In the genomic region with DNA sequence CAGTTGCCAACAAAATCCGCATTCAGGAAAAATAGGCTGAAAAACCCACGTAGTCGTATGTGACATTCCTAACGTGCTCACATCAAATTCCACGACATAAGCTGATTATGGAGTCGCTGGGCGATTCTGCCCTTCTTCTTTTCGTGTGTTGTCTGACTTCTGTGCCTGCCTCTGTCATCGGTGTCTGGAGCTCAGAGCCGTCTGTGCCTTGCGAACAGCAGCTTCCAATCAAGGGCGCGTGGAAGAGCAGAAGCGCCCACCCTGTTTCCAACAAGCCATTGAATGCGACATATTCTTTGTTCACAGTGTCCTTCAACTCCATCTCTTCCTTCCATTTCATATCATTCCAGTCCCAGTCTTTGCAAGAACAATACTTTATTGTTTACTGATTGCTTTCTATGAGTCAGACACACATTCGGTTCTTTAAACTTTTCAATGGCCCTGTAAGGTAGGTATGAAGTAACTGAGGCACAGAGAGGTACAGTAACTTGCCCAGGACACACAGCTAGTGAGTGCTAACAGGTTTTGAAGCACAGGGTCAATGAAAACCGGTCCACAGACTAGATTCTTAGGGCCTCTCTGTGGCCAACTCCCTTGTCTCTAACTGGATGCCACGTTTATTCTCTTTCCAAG, we compare ENCODE assay signal across 15 cellular contexts. TPM values are rescaled to one million over a fixed set of nuclear protein-coding genes. Genes with fewer than 3 reads are reported as not detected.
A peak's percentile ranks its signal among the peaks of the same experiment; 100 is the strongest.
DNase-seq lines count a peak whose midpoint lies in the region; ATAC-seq and TF ChIP-seq lines count a peak whose summit lies in the region.
"Had no signal": no experiment of that assay in that cellular context is flagged by ENCODE, and none has a peak within 500 bp of the region (broad histone marks: within the 10 kb centered on the region; RNA-seq: fewer than 3 reads in every experiment).

No MANE protein-coding gene starts in this region.

- H2AFZ ChIP-seq in ACC112 (ENCODE audit: low read length, unreplicated experiment): peak overlapping the region; percentile 6
- H2AFZ ChIP-seq in MM.1S (ENCODE audit: low read length): no peak overlapping the region
- peak overlapping the region; percentile 33 for H2AFZ ChIP-seq in parathyroid adenoma

- no peaks in the 10 kb centered on the region for H3K27me3 ChIP-seq in ACC112 (ENCODE audit: insufficient read depth, low read length)
- peaks cover 13% of the 10 kb centered on the region for H3K27me3 ChIP-seq in MM.1S (replicated peaks; ENCODE audit: insufficient read depth, low read length)
- H3K27me3 ChIP-seq in parathyroid adenoma (ENCODE audit: control insufficient read depth, insufficient read depth, low read length): no peaks in the 10 kb centered on the region
- no peaks in the 10 kb centered on the region for H3K27me3 ChIP-seq in uterus
- H3K27me3 ChIP-seq: vagina had no signal

- no peaks in the 10 kb centered on the region for H3K9me2 ChIP-seq in MM.1S (replicated peaks; ENCODE audit: insufficient read depth, low read length)

- TF ChIP-seq CTCF in MM.1S (IDR thresholded peaks at IDR 0.05; ENCODE audit: low read length): no peak
- no peak for TF ChIP-seq CTCF in fibroblast of villous mesenchyme (IDR thresholded peaks at IDR 0.05; ENCODE audit: insufficient read depth, low read depth, low read length)
- no peak for TF ChIP-seq CTCF in parathyroid adenoma (IDR thresholded peaks at IDR 0.05)
- no peak for TF ChIP-seq CTCF in uterus (IDR thresholded peaks at IDR 0.05)

- intact Hi-C loops in uterus (cut with DNase I; ENCODE audit: low total_unique reads): no loop called here

- H3K9ac ChIP-seq in MM.1S (ENCODE audit: low read length) (no peak overlapping the region), parathyroid adenoma (no peak overlapping the region)

- H3K79me2 ChIP-seq in ACC112 (ENCODE audit: control insufficient read depth, insufficient read depth, low read length, unreplicated experiment): no peaks in the 10 kb centered on the region
- H3K79me2 ChIP-seq in MM.1S (ENCODE audit: low read length): no peaks in the 10 kb centered on the region
- no peaks in the 10 kb centered on the region for H3K79me2 ChIP-seq in parathyroid adenoma

- H3K4me3 ChIP-seq in ACC112 (ENCODE audit: low read depth, low read length) (0 out of 2 replicates have a peak overlapping the region, but pooled peaks have one; percentile 31), MM.1S (ENCODE audit: low read length) (no peak overlapping the region), fibroblast of villous mesenchyme (ENCODE audit: low read depth, low read length) (peak overlapping the region; percentile 45), parathyroid adenoma (ENCODE audit: low read depth, low read length) (no peak overlapping the region), uterus (no peak overlapping the region)
- H3K4me3 ChIP-seq: vagina had no signal

- no peaks in the 10 kb centered on the region for H4K20me1 ChIP-seq in MM.1S (ENCODE audit: insufficient read depth, low read length)

- H3K4me2 ChIP-seq in MM.1S (ENCODE audit: low read depth, low read length): peak overlapping the region; percentile 9; the same call in 1 of the 2 replicates
- H3K4me2 ChIP-seq in parathyroid adenoma (ENCODE audit: low read length): no peak overlapping the region

- DNase-seq in MM.1S: no peak
- no peak for DNase-seq in fibroblast of villous mesenchyme (ENCODE audit: low read depth)
- no peak for DNase-seq in activated T-cell treated with anti-CD3 and anti-CD28 coated beads, Interleukin-2, amount 50 U/mL, for 48 hours
- DNase-seq in T-helper 1 cell: no peak
- no peak for DNase-seq in uterus
- DNase-seq: ACHN; activated B cell treated with CpG ODN at 0.5 μM for 24 hours; EL; Kasumi-1; NCI-H1417 treated with DMSO at 0.1 percent for 48 hours; stimulated activated naive B cell treated with anti-CD40 and anti-IgM and Interleukin-4, amounts not matched to agents 10 μg/mL and 1 μg/mL and 100 μg/mL, for 72 hours had no signal

- H3K27ac ChIP-seq in ACC112 (ENCODE audit: low read depth, low read length): no peak overlapping the region
- H3K27ac ChIP-seq in MM.1S (ENCODE audit: low read length): no peak overlapping the region
- no peak overlapping the region for H3K27ac ChIP-seq in parathyroid adenoma
- no peak overlapping the region for H3K27ac ChIP-seq in uterus
- H3K27ac ChIP-seq: vagina had no signal

- no peaks in the 10 kb centered on the region for H3K9me3 ChIP-seq in MM.1S (replicated peaks; ENCODE audit: insufficient read depth, low read length)
- H3K9me3 ChIP-seq in parathyroid adenoma (ENCODE audit: control insufficient read depth, low read length): no peaks in the 10 kb centered on the region
- H3K9me3 ChIP-seq in uterus: no peaks in the 10 kb centered on the region
- H3K9me3 ChIP-seq: vagina had no signal

- no peak for TF ChIP-seq POLR2A in uterus (IDR thresholded peaks at IDR 0.05)

- no peak for ATAC-seq in GM19455 (IDR thresholded peaks at IDR 0.05; ENCODE audit: unreplicated experiment)
- ATAC-seq: stimulated activated naive B cell treated with anti-CD40 and anti-IgM and Interleukin-4, amounts not matched to agents 10 μg/mL and 1 μg/mL and 100 μg/mL, for 72 hours had no signal

- H3F3A ChIP-seq in MM.1S (ENCODE audit: insufficient read depth, low read length): no peaks in the 10 kb centered on the region

- no peaks in the 10 kb centered on the region for H3K36me3 ChIP-seq in ACC112 (ENCODE audit: insufficient read depth, low read length)
- H3K36me3 ChIP-seq in MM.1S (replicated peaks; ENCODE audit: insufficient read depth, low read length): no peaks in the 10 kb centered on the region
- H3K36me3 ChIP-seq in parathyroid adenoma (ENCODE audit: control insufficient read depth, insufficient read depth, low read length): no peaks in the 10 kb centered on the region
- H3K36me3 ChIP-seq in uterus: no peaks in the 10 kb centered on the region
- H3K36me3 ChIP-seq: vagina had no signal

- H3K4me1 ChIP-seq in ACC112 (ENCODE audit: control insufficient read depth, insufficient read depth, low read length, unreplicated experiment): no peaks in the 10 kb centered on the region
- H3K4me1 ChIP-seq in MM.1S (ENCODE audit: low read length): no peaks in the 10 kb centered on the region
- H3K4me1 ChIP-seq in parathyroid adenoma: no peaks in the 10 kb centered on the region
- no peaks in the 10 kb centered on the region for H3K4me1 ChIP-seq in uterus
- H3K4me1 ChIP-seq: vagina had no signal

RNA-seq across cellular contexts. Expression of gene ZNF507, which starts 8.1 kb away (rescaled TPM):
- 10.6 and 13.0 TPM in 2 replicates for total RNA-seq in fibroblast of villous mesenchyme
- total RNA-seq in uterus: 10 to 100 TPM; 10.5 to 37.4 (median 28.2) TPM

Comparison
In these comparisons a context has a peak if more than half of its experiments do, and no peak if none do; other contexts are left out.
1. H3K4me3 ChIP-seq: peak in ACC112 (single experiment) and fibroblast of villous mesenchyme (single experiment); none in MM.1S (single experiment), parathyroid adenoma (single experiment) and uterus (0 of 2).